Comparison of ENCODE assay signal across 17 cellular contexts in genomic region chr2:79189465-79189864, GRCh38. TPM values are rescaled to one million over a fixed set of nuclear protein-coding genes. Genes with fewer than 3 reads are reported as not detected.
A peak's percentile ranks its signal among the peaks of the same experiment; 100 is the strongest.
DNase-seq lines count a peak whose midpoint lies in the region; ATAC-seq and TF ChIP-seq lines count a peak whose summit lies in the region.
"Had no signal": no experiment of that assay in that cellular context is flagged by ENCODE, and none has a peak within 500 bp of the region (broad histone marks: within the 10 kb centered on the region; RNA-seq: fewer than 3 reads in every experiment).

No MANE protein-coding gene starts in this region.

- no TSS peak for BruUV-seq in A673 (replicated peaks; lab: Mats Ljungman, UMichigan)

- H3K79me1 ChIP-seq in neuronal stem cell (ENCODE audit: low read depth, low read length), result no peaks in the 10 kb centered on the region

- H2AK5ac ChIP-seq in neuronal stem cell (ENCODE audit: low read depth, low read length), result no peak overlapping the region

- no peak overlapping the region for H3K23ac ChIP-seq in neuronal stem cell (ENCODE audit: low read depth, low read length, poor library complexity)

- CTCF ChIA-PET in A673 (lab: Charles Lee), result no interaction called here

- no peak overlapping the region for H2BK15ac ChIP-seq in neuronal stem cell (ENCODE audit: low read length)

- H3K36me3 ChIP-seq in A673 (ENCODE audit: insufficient read depth, low read length, poor library complexity, severe bottlenecking) (no peaks in the 10 kb centered on the region), neuronal stem cell (replicated peaks in 1 of 2; ENCODE audit: control insufficient read depth in 2 of 2, insufficient read depth in 2 of 2, low read length in 2 of 2) (no peaks in the 10 kb centered on the region), BE2C (no peaks in the 10 kb centered on the region)

- H3K9me3 ChIP-seq in A673 (ENCODE audit: low read depth, low read length, poor library complexity, severe bottlenecking) (no peaks in the 10 kb centered on the region), neuronal stem cell (replicated peaks in 1 of 2; ENCODE audit: control insufficient read depth in 2 of 2, insufficient read depth in 1 of 2, low read depth in 1 of 2, low read length in 2 of 2) (no peaks in the 10 kb centered on the region), BE2C (no peaks in the 10 kb centered on the region)

- no peak overlapping the region for H3K4me2 ChIP-seq in neuronal stem cell (ENCODE audit: insufficient read depth, low read length, poor library complexity, severe bottlenecking)

- no peak overlapping the region for H3K18ac ChIP-seq in neuronal stem cell (ENCODE audit: low read length)

- POLR2A ChIA-PET in A673 (lab: Charles Lee; ENCODE audit: low non-redundant PET), result no interaction called here

- intact Hi-C loops in A673 (cut with micrococcal nuclease; ENCODE audit: unreplicated experiment), result no loop called here

- H3K27me3 ChIP-seq in A673 (replicated peaks; ENCODE audit: insufficient read depth, low read depth, low read length, poor library complexity) (peaks cover 16% of the 10 kb centered on the region), neuronal stem cell (ENCODE audit: control insufficient read depth in 3 of 3, insufficient read depth in 3 of 3, low read depth in 1 of 3, low read length in 3 of 3) (no peaks in the 10 kb centered on the region), BE2C (no peaks in the 10 kb centered on the region)

- H3K4me1 ChIP-seq in A673 (ENCODE audit: insufficient read depth, low read length, poor library complexity, severe bottlenecking) (no peaks in the 10 kb centered on the region), neuronal stem cell (ENCODE audit: control insufficient read depth in 2 of 2, insufficient read depth in 1 of 2, low read depth in 1 of 2, low read length in 2 of 2) (peaks cover 0 to 10% of the 10 kb centered on the region in 2 donors), BE2C (no peaks in the 10 kb centered on the region)

- no peak overlapping the region for H2AFZ ChIP-seq in neuronal stem cell (ENCODE audit: low read length)

- TF ChIP-seq CTCF in A673 (conservative IDR thresholded peaks at IDR 0.05; ENCODE audit: low read depth, low read length), result no peak
- TF ChIP-seq CTCF in BE2C (IDR thresholded peaks at IDR 0.05; ENCODE audit: low read depth, low read length), result no peak

- H3K9ac ChIP-seq in neuronal stem cell (ENCODE audit: low read depth, low read length, poor library complexity), result no peak overlapping the region

- H3K27ac ChIP-seq in A673 (ENCODE audit: low read depth, low read length, poor library complexity, severe bottlenecking) (no peak overlapping the region), neuronal stem cell (replicated peaks; ENCODE audit: low read length) (no peak overlapping the region)
- H3K27ac ChIP-seq: HL-60 had no signal

- no peak overlapping the region for H4K91ac ChIP-seq in neuronal stem cell (ENCODE audit: low read depth, low read length, poor library complexity)

- no peak overlapping the region for H3K4me3 ChIP-seq in A673 (ENCODE audit: low read depth, low read length, poor library complexity, severe bottlenecking)
- no peak overlapping the region for H3K4me3 ChIP-seq in neuronal stem cell (ENCODE audit: low read length in 2 of 2)
- H3K4me3 ChIP-seq in BE2C (ENCODE audit: low read depth, low read length), result no peak overlapping the region

- H3K4ac ChIP-seq in neuronal stem cell (ENCODE audit: low read length), result no peak overlapping the region

- no peak overlapping the region for H2BK12ac ChIP-seq in neuronal stem cell (ENCODE audit: low read length)

- no peak overlapping the region for H4K8ac ChIP-seq in neuronal stem cell (ENCODE audit: low read depth, low read length)

- no peak overlapping the region for H2BK5ac ChIP-seq in neuronal stem cell (ENCODE audit: low read length)

- ATAC-seq in GM18511 (IDR thresholded peaks at IDR 0.05; ENCODE audit: unreplicated experiment) (no peak), GM21529 (IDR thresholded peaks at IDR 0.05; ENCODE audit: unreplicated experiment) (no peak)

- H3K14ac ChIP-seq in neuronal stem cell (ENCODE audit: low read length), result no peak overlapping the region

- peak; percentile 5 for DNase-seq in A673 (ENCODE audit: low spot score)
- DNase-seq in NCI-H82 (lab: John Stamatoyannopoulos, UW), result peak; percentile 93
- DNase-seq in iPS-NIHi11 (ENCODE audit: low spot score), result peak; percentile 13
- DNase-seq in neuronal stem cell (ENCODE audit: low spot score), result peak; percentile 29
- DNase-seq in activated naive CD4-positive, alpha-beta T cell treated with anti-CD3 and anti-CD28 coated beads, Interleukin-2, amount 50 U/mL, for 16 hours, result no peak
- DNase-seq in BE2C, result no peak
- DNase-seq: 8988T; ACHN; C1 segment of cervical spinal cord; Calu3; CD4-positive, alpha-beta T cell; DMS 273 treated with DMSO at 0.1 percent for 48 hours; DMS79 had no signal

- WGBS in neuronal stem cell (ENCODE audit: extremely low coverage in 2 of 2, insufficient read length in 2 of 2, insufficient replicate concordance in 1 of 2), 2 donors, result no CpG with 5 or more reads among the region's 3 CpGs

- H2BK120ac ChIP-seq in neuronal stem cell (ENCODE audit: low read depth, low read length), result no peak overlapping the region

RNA-seq across cellular contexts. Expression of gene REG3A, which starts 29.9 kb away (rescaled TPM):
- total RNA-seq in A673 (2021), result not detected in 2 replicates
- polyA plus RNA-seq in neuronal stem cell (2013, experiment 1 of 2), result not detected
- polyA plus RNA-seq in neuronal stem cell (2013, experiment 2 of 2), result not detected
- polyA plus RNA-seq in BE2C (2012; ENCODE audit: insufficient read depth, insufficient read length, low read depth), result not detected
- total RNA-seq: Calu3; CD4-positive, alpha-beta T cell; G401 had no signal

Comparison
In these comparisons a context has a peak if more than half of its experiments do, and no peak if none do; other contexts are left out.
1. DNase-seq: peak in A673 (single experiment), NCI-H82 (single experiment), iPS-NIHi11 (single experiment) and neuronal stem cell (single experiment); none in activated naive CD4-positive, alpha-beta T cell treated with anti-CD3 and anti-CD28 coated beads, Interleukin-2, amount 50 U/mL, for 16 hours (single experiment) and BE2C (single experiment).